Comparison of ENCODE assay signal across 14 cellular contexts in the genomic region with DNA sequence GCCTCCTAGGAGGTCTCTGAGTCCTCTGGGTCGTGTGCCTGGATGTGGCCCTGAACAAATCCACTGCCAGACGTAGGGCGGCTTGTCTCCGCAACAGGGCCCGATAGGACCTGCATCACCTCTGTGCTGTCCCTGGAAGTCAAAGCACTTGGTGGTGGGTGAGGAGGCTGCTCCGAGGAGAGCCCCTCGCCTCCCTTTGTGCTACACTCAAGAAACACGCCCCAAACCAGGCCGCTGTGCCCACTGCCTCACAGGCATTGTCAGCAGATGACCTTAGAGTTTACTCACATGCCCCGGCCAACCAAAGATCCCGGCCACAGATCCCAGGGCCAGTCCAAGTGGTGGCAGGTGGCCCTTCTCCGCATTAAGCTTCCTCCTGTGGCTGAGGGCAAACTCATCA.
A peak's percentile ranks its signal among the peaks of the same experiment; 100 is the strongest.
DNase-seq lines count a peak whose midpoint lies in the region; ATAC-seq and TF ChIP-seq lines count a peak whose summit lies in the region.
"Had no signal": no experiment of that assay in that cellular context is flagged by ENCODE, and none has a peak within 500 bp of the region (broad histone marks: within the 10 kb centered on the region; RNA-seq: fewer than 3 reads in every experiment).

No MANE protein-coding gene starts in this region.

- H3K4me1 Mint-ChIP-seq in activated CD8-positive, alpha-beta T cell treated with anti-CD3 and anti-CD28 coated beads for 36 hours (ENCODE audit: low read depth): peaks cover 6% of the 10 kb centered on the region

- POLR2A ChIA-PET in activated CD8-positive, alpha-beta T cell treated with anti-CD3 and anti-CD28 coated beads for 36 hours (lab: Charles Lee): no interaction called here

- no peak for DNase-seq in heart right ventricle
- no peak for DNase-seq in left cardiac atrium
- no peak for DNase-seq in hepatocyte (ENCODE audit: low spot score)
- DNase-seq in prostate gland (ENCODE audit: low spot score): no peak
- DNase-seq in uterus: no peak
- DNase-seq in activated CD8-positive, alpha-beta T cell treated with anti-CD3 and anti-CD28 coated beads for 36 hours: no peak
- no peak for DNase-seq in NCI-H1436 treated with DMSO at 0.1 percent for 48 hours (lab: John Stamatoyannopoulos, UW)
- DNase-seq: activated CD8-positive, alpha-beta memory T cell treated with anti-CD3 and anti-CD28 coated beads, Interleukin-2, amount 50 U/mL, for 4 hours; activated naive CD8-positive, alpha-beta T cell treated with anti-CD3 and anti-CD28 coated beads, Interleukin-2, amount 10 ng/mL, durations not matched to agents 7 days and 5 days; glutamatergic neuron; NCI-H82; SIG-M5 had no signal

- CTCF ChIA-PET in activated CD8-positive, alpha-beta T cell treated with anti-CD3 and anti-CD28 coated beads for 36 hours (lab: Charles Lee): no interaction called here

- WGBS in heart right ventricle, 2 donors: 89 to 90% methylated on average over 12 of the region's 12 CpGs
- WGBS in hepatocyte (ENCODE audit: low lambda C conversion rate, missing lambda C conversion rate): 91% methylated on average over 12 of the region's 12 CpGs
- 80% methylated on average over 12 of the region's 12 CpGs for WGBS in prostate gland

- no peaks in the 10 kb centered on the region for H4K20me1 ChIP-seq in hepatocyte (ENCODE audit: insufficient read depth, poor library complexity, severe bottlenecking)

- no peak overlapping the region for H2AFZ ChIP-seq in hepatocyte

- H3K4me1 ChIP-seq in heart right ventricle: peaks cover 3 to 48% (median 33%) of the 10 kb centered on the region in 9 donors
- peaks cover 36% of the 10 kb centered on the region for H3K4me1 ChIP-seq in hepatocyte (ENCODE audit: insufficient read depth)
- H3K4me1 ChIP-seq in prostate gland (replicated peaks): peaks cover 21% of the 10 kb centered on the region
- H3K4me1 ChIP-seq in uterus: peaks cover 0 to 7% of the 10 kb centered on the region in 2 donors

- H3K9me3 ChIP-seq in heart right ventricle (peaks cover 0 to 10% (median 4%) of the 10 kb centered on the region in 11 donors), hepatocyte (ENCODE audit: low read depth) (no peaks in the 10 kb centered on the region), prostate gland (no peaks in the 10 kb centered on the region), uterus (no peaks in the 10 kb centered on the region)

- TF ChIP-seq CTCF in heart right ventricle (IDR thresholded peaks at IDR 0.05) (no peak), hepatocyte (IDR thresholded peaks at IDR 0.05; ENCODE audit: poor library complexity) (no peak), prostate gland (IDR thresholded peaks at IDR 0.05) (no peak), uterus (IDR thresholded peaks at IDR 0.05) (no peak)
- no peak for TF ChIP-seq CTCF in activated CD8-positive, alpha-beta T cell treated with anti-CD3 and anti-CD28 coated beads for 36 hours (IDR thresholded peaks at IDR 0.05)

- no peaks in the 10 kb centered on the region for H3K79me2 ChIP-seq in hepatocyte

- peak overlapping the region; percentile 29 for H3K4me2 ChIP-seq in hepatocyte

- H3K27ac ChIP-seq in heart right ventricle (peak overlapping the region; percentile 2 to 90 (median 61)), hepatocyte (peak overlapping the region; percentile 79), prostate gland (peak overlapping the region; percentile 34 to 35), uterus (peak overlapping the region; percentile 89 to 97)

- intact Hi-C loops in heart right ventricle (cut with DNase I): no loop called here
- intact Hi-C loops in left cardiac atrium (cut with DNase I): no loop called here
- intact Hi-C loops in prostate gland (cut with DNase I): no loop called here
- intact Hi-C loops in uterus (cut with DNase I; ENCODE audit: low total_unique reads): no loop called here
- intact Hi-C loops in activated CD8-positive, alpha-beta T cell treated with anti-CD3 and anti-CD28 coated beads for 36 hours (cut with micrococcal nuclease): no loop called here

- H3K36me3 ChIP-seq in heart right ventricle (peaks cover 0 to 6% (median 0%) of the 10 kb centered on the region in 9 donors), hepatocyte (replicated peaks; ENCODE audit: insufficient read depth, low read depth) (no peaks in the 10 kb centered on the region), prostate gland (no peaks in the 10 kb centered on the region), uterus (no peaks in the 10 kb centered on the region)

- no peaks in the 10 kb centered on the region for H3K9me2 ChIP-seq in hepatocyte (replicated peaks; ENCODE audit: insufficient read depth)

- H3K4me3 ChIP-seq in heart right ventricle (no peak overlapping the region), hepatocyte (no peak overlapping the region), prostate gland (no peak overlapping the region), uterus (no peak overlapping the region)
- H3K4me3 ChIP-seq: A549 had no signal

- TF ChIP-seq POLR2A in prostate gland (IDR thresholded peaks at IDR 0.05) (no peak), uterus (IDR thresholded peaks at IDR 0.05) (no peak)

- no peak overlapping the region for H3K4me3 Mint-ChIP-seq in activated CD8-positive, alpha-beta T cell treated with anti-CD3 and anti-CD28 coated beads for 36 hours
- H3K4me3 Mint-ChIP-seq: activated naive CD8-positive, alpha-beta T cell treated with anti-CD3 and anti-CD28 coated beads, Interleukin-2, amount 10 ng/mL, durations not matched to agents 7 days and 5 days had no signal

- H3K27ac Mint-ChIP-seq in activated CD8-positive, alpha-beta T cell treated with anti-CD3 and anti-CD28 coated beads for 36 hours: no peak overlapping the region
- H3K27ac Mint-ChIP-seq: activated naive CD8-positive, alpha-beta T cell treated with anti-CD3 and anti-CD28 coated beads, Interleukin-2, amount 10 ng/mL, durations not matched to agents 7 days and 5 days had no signal

- H3K27me3 ChIP-seq in heart right ventricle (peaks cover 0 to 14% (median 8%) of the 10 kb centered on the region in 7 donors), hepatocyte (peaks cover 12% of the 10 kb centered on the region), prostate gland (replicated peaks; ENCODE audit: insufficient read depth) (no peaks in the 10 kb centered on the region), uterus (no peaks in the 10 kb centered on the region)

- H3K36me3 Mint-ChIP-seq in activated CD8-positive, alpha-beta T cell treated with anti-CD3 and anti-CD28 coated beads for 36 hours (ENCODE audit: low read depth): peaks cover 2% of the 10 kb centered on the region

- peaks cover 2% of the 10 kb centered on the region for H3K9me3 Mint-ChIP-seq in activated CD8-positive, alpha-beta T cell treated with anti-CD3 and anti-CD28 coated beads for 36 hours

- H3K27me3 Mint-ChIP-seq in activated CD8-positive, alpha-beta T cell treated with anti-CD3 and anti-CD28 coated beads for 36 hours: peaks cover 9% of the 10 kb centered on the region

- ATAC-seq in heart right ventricle (no peak), left cardiac atrium (no peak), HG02798 (IDR thresholded peaks at IDR 0.05; ENCODE audit: poor library complexity, unreplicated experiment) (no peak)
- ATAC-seq in activated CD8-positive, alpha-beta T cell treated with anti-CD3 and anti-CD28 coated beads for 36 hours: no peak
- ATAC-seq: A549 had no signal

Comparison
In these comparisons a context has a peak if more than half of its experiments do, and no peak if none do; other contexts are left out.
1. H3K27ac ChIP-seq: peak in every context shown above with its lines; median percentile 93 in uterus; 79 in hepatocyte; 61 in heart right ventricle; 34 in prostate gland.